In genomic region chr7:127650842-127651555, GRCh38 we compare ENCODE assay signal across 9 cellular contexts. TPM values are rescaled to one million over a fixed set of nuclear protein-coding genes. Genes with fewer than 3 reads are reported as not detected.
DNase-seq lines count a peak whose midpoint lies in the region; ATAC-seq and TF ChIP-seq lines count a peak whose summit lies in the region.
"Had no signal": no experiment of that assay in that cellular context is flagged by ENCODE, and none has a peak within 500 bp of the region (broad histone marks: within the 10 kb centered on the region; RNA-seq: fewer than 3 reads in every experiment).

No MANE protein-coding gene starts in this region.

- POLR2A ChIA-PET in HEK293 (lab: Yijun Ruan, JAX), result interaction anchor here (1.3 kb wide), 1 partner anchor 63 kb away, joined by 3 read pairs; the partner anchor contains the start of gene ARF5

- H3K4me3 ChIP-seq in CD4-positive, CD25-positive, alpha-beta regulatory T cell (ENCODE audit: low read depth, low read length), result peak overlapping the region; percentile 81
- peak overlapping the region; percentile 94 for H3K4me3 ChIP-seq in HEK293 (ENCODE audit: low read depth, low read length)
- H3K4me3 ChIP-seq in esophagus (ENCODE audit: low read depth in 1 of 2, low read length in 2 of 2), result peak overlapping the region; percentile 74 to 98
- H3K4me3 ChIP-seq in neural progenitor cell, result peak overlapping the region; percentile 88

- H3K9me3 Mint-ChIP-seq in CD4-positive, CD25-positive, alpha-beta regulatory T cell, result peaks cover 0 to 2% (median 0%) of the 10 kb centered on the region in 7 donors
- H3K9me3 Mint-ChIP-seq in neural progenitor cell, result no peaks in the 10 kb centered on the region

- CTCF ChIA-PET in HEK293 (lab: Yijun Ruan, JAX), result interaction anchor here (0.6 to 1.1 kb wide), 2 partner anchors 47 to 63 kb away, joined by 3 to 4 read pairs; partner anchors contain the start of gene ARF5

- H3K9me3 ChIP-seq in CD4-positive, CD25-positive, alpha-beta regulatory T cell (ENCODE audit: control insufficient read depth in 2 of 2, low read length in 2 of 2), result no peaks in the 10 kb centered on the region
- H3K9me3 ChIP-seq in HEK293 (ENCODE audit: control insufficient read depth, insufficient read depth, low read depth, low read length) (no peaks in the 10 kb centered on the region), T-helper 17 cell (ENCODE audit: control insufficient read depth, low read length, poor library complexity, severe bottlenecking) (no peaks in the 10 kb centered on the region), esophagus (ENCODE audit: control insufficient read depth in 2 of 2, insufficient read depth in 1 of 2, low read depth in 1 of 2, low read length in 1 of 2) (no peaks in the 10 kb centered on the region), neural progenitor cell (ENCODE audit: low read depth) (no peaks in the 10 kb centered on the region)

- peaks cover 4% of the 10 kb centered on the region for H3K27me3 Mint-ChIP-seq in CD4-positive, CD25-positive, alpha-beta regulatory T cell
- H3K27me3 Mint-ChIP-seq in T-helper 17 cell (peaks cover 5% of the 10 kb centered on the region), neural progenitor cell (ENCODE audit: insufficient read depth, low read depth) (no peaks in the 10 kb centered on the region)

- peak in 1 of 3 donors; percentile 29 for DNase-seq in CD4-positive, CD25-positive, alpha-beta regulatory T cell
- DNase-seq in T-helper 17 cell, result no peak
- DNase-seq in neural progenitor cell (ENCODE audit: low spot score), result peak; percentile 61
- no peak for DNase-seq in NCI-H1048 (lab: John Stamatoyannopoulos, UW)

- peak overlapping the region; percentile 82 for H3K4me2 ChIP-seq in neural progenitor cell

- 44 to 50% methylated on average over 29 of the region's 29 CpGs for WGBS in esophagus, 2 donors

- H3K27ac ChIP-seq in CD4-positive, CD25-positive, alpha-beta regulatory T cell (ENCODE audit: insufficient read depth, low read length, poor library complexity, severe bottlenecking), result peak overlapping the region; percentile 91
- H3K27ac ChIP-seq in HEK293 (ENCODE audit: extremely low read depth, low read depth, low read length) (peak overlapping the region; percentile 65), esophagus (ENCODE audit: low read depth in 2 of 2, low read length in 1 of 2) (peak overlapping the region; percentile 96 to 98), neural progenitor cell (no peak overlapping the region)

- H4K20me1 ChIP-seq in neural progenitor cell (ENCODE audit: low read depth), result peaks cover 38% of the 10 kb centered on the region

- peaks cover 39% of the 10 kb centered on the region for H3K79me2 ChIP-seq in neural progenitor cell (ENCODE audit: low read depth)

- H3K4me3 Mint-ChIP-seq in CD4-positive, CD25-positive, alpha-beta regulatory T cell, result no peak overlapping the region
- H3K4me3 Mint-ChIP-seq in T-helper 17 cell, result peak overlapping the region; percentile 100
- H3K4me3 Mint-ChIP-seq in neural progenitor cell, result peak overlapping the region; percentile 98

- TF ChIP-seq CTCF in HEK293 (tag by site-specific recombination; IDR thresholded peaks at IDR 0.05) (no peak), neural progenitor cell (IDR thresholded peaks at IDR 0.05) (no peak)

- peak overlapping the region; percentile 77 for H2AFZ ChIP-seq in neural progenitor cell (replicated peaks)

- peak overlapping the region in 2 of 3 donors; percentile 99 for H3K27ac Mint-ChIP-seq in CD4-positive, CD25-positive, alpha-beta regulatory T cell
- no peak overlapping the region for H3K27ac Mint-ChIP-seq in T-helper 17 cell
- H3K27ac Mint-ChIP-seq in neural progenitor cell, result peak overlapping the region; percentile 98

- no peaks in the 10 kb centered on the region for H3K36me3 ChIP-seq in CD4-positive, CD25-positive, alpha-beta regulatory T cell (ENCODE audit: control insufficient read depth, insufficient read depth, low read length)
- H3K36me3 ChIP-seq in HEK293 (ENCODE audit: control insufficient read depth in 2 of 2, insufficient read depth in 1 of 2, low read length in 2 of 2) (peaks cover 0 to 15% of the 10 kb centered on the region in 2 experiments; a peak in 1 of 3 replicates), esophagus (ENCODE audit: control insufficient read depth in 2 of 2, insufficient read depth in 2 of 2, low read length in 1 of 2) (no peaks in the 10 kb centered on the region), neural progenitor cell (no peaks in the 10 kb centered on the region)

- peak overlapping the region; percentile 4 for H3K9ac ChIP-seq in neural progenitor cell

- no peaks in the 10 kb centered on the region for H3K27me3 ChIP-seq in CD4-positive, CD25-positive, alpha-beta regulatory T cell (ENCODE audit: control insufficient read depth, insufficient read depth, low read length)
- H3K27me3 ChIP-seq in esophagus (ENCODE audit: control insufficient read depth in 1 of 2, insufficient read depth in 2 of 2, low read length in 2 of 2) (no peaks in the 10 kb centered on the region), neural progenitor cell (no peaks in the 10 kb centered on the region)

- peaks cover 9% of the 10 kb centered on the region for H3K36me3 Mint-ChIP-seq in CD4-positive, CD25-positive, alpha-beta regulatory T cell
- H3K36me3 Mint-ChIP-seq in T-helper 17 cell (ENCODE audit: low read depth) (peaks cover 5% of the 10 kb centered on the region), neural progenitor cell (no peaks in the 10 kb centered on the region)

- H3K4me1 Mint-ChIP-seq in CD4-positive, CD25-positive, alpha-beta regulatory T cell, result peaks cover 13 to 50% (median 29%) of the 10 kb centered on the region in 4 donors
- peaks cover 45% of the 10 kb centered on the region for H3K4me1 Mint-ChIP-seq in T-helper 17 cell
- H3K4me1 Mint-ChIP-seq in neural progenitor cell, result peaks cover 26% of the 10 kb centered on the region

- ATAC-seq in CD4-positive, CD25-positive, alpha-beta regulatory T cell (ENCODE audit: low read depth in 2 of 2), result no peak
- no peak for ATAC-seq in T-helper 17 cell
- ATAC-seq in HG02970 (IDR thresholded peaks at IDR 0.05; ENCODE audit: low FRiP score, unreplicated experiment), result no peak
- no peak for ATAC-seq in HG03457 (IDR thresholded peaks at IDR 0.05; ENCODE audit: unreplicated experiment)

- peaks cover 25% of the 10 kb centered on the region for H3F3A ChIP-seq in neural progenitor cell (ENCODE audit: low read depth)

- peaks cover 27% of the 10 kb centered on the region for H3K4me1 ChIP-seq in CD4-positive, CD25-positive, alpha-beta regulatory T cell (ENCODE audit: control insufficient read depth, insufficient read depth, low read length, poor library complexity, severe bottlenecking)
- H3K4me1 ChIP-seq in HEK293 (ENCODE audit: control insufficient read depth, insufficient read depth, low read length) (peaks cover 3% of the 10 kb centered on the region; the same call in 1 of the 2 replicates), esophagus (ENCODE audit: control insufficient read depth in 2 of 2, insufficient read depth in 2 of 2, low read length in 1 of 2) (no peaks in the 10 kb centered on the region), neural progenitor cell (peaks cover 37% of the 10 kb centered on the region)

TF ChIP-seq in HEK293, 187 proteins besides CTCF, POLR2A, EP300 and RAD21:
- TF ChIP-seq ZNF140 (tag by site-specific recombination; IDR thresholded peaks at IDR 0.05) (no peak), PRDM1 (tag by site-specific recombination; IDR thresholded peaks at IDR 0.05) (0 out of 2 replicates have a peak, but pooled peaks have one; percentile 39)

RNA-seq across cellular contexts. Expression of gene SND1, which starts 1.0 kb away (rescaled TPM):
- total RNA-seq in CD4-positive, CD25-positive, alpha-beta regulatory T cell, result 121 TPM
- polyA plus RNA-seq in CD4-positive, CD25-positive, alpha-beta regulatory T cell, result 10 to 100 TPM; 84.4 to 87.0 (median 86.8) TPM
- total RNA-seq in T-helper 17 cell, result 100 to 1,000 TPM; 201 to 208 TPM
- 10 to 100 TPM; 23.1 to 44.4 TPM for polyA plus RNA-seq in esophagus
- 146 and 154 TPM in 2 replicates for total RNA-seq in neural progenitor cell (ENCODE audit: low replicate concordance)

RNA-seq across cellular contexts. Expression of gene PAX4, which starts 33.1 kb away (rescaled TPM):
- total RNA-seq in CD4-positive, CD25-positive, alpha-beta regulatory T cell, result not detected
- polyA plus RNA-seq in CD4-positive, CD25-positive, alpha-beta regulatory T cell, result not detected
- not detected for total RNA-seq in T-helper 17 cell
- polyA plus RNA-seq in esophagus, result not detected
- total RNA-seq in neural progenitor cell (ENCODE audit: low replicate concordance), result not detected in 2 replicates
- total RNA-seq: lung microvascular endothelial cell had no signal

RNA-seq across cellular contexts. Expression of gene FSCN3, which starts 57.5 kb away (rescaled TPM):
- total RNA-seq in CD4-positive, CD25-positive, alpha-beta regulatory T cell, result 2.7 TPM
- polyA plus RNA-seq in CD4-positive, CD25-positive, alpha-beta regulatory T cell, result 1 to 10 TPM in 1 of 4 donors, under 1 TPM in 3; 0.63 to 1.3 (median 0.79) TPM
- 1 to 10 TPM; 2.5 to 3.4 TPM for total RNA-seq in T-helper 17 cell
- polyA plus RNA-seq in esophagus, result 1 to 10 TPM in 1 of 2 donors, under 1 TPM in 1; 0.20 to 1.0 TPM
- total RNA-seq in neural progenitor cell (ENCODE audit: low replicate concordance), result 1.1 and 2.2 TPM in 2 replicates

Comparison
In these comparisons a context has a peak if more than half of its experiments do, and no peak if none do; other contexts are left out.
1. H3K4me3 Mint-ChIP-seq: peak in T-helper 17 cell (single experiment) and neural progenitor cell (single experiment); none in CD4-positive, CD25-positive, alpha-beta regulatory T cell (0 of 4).
2. Peak in every context shown above with its lines, with median percentiles within 50 percentile points of each other: H3K4me3 ChIP-seq.